10 cellular contexts compared by ENCODE assay signal in the genomic region with DNA sequence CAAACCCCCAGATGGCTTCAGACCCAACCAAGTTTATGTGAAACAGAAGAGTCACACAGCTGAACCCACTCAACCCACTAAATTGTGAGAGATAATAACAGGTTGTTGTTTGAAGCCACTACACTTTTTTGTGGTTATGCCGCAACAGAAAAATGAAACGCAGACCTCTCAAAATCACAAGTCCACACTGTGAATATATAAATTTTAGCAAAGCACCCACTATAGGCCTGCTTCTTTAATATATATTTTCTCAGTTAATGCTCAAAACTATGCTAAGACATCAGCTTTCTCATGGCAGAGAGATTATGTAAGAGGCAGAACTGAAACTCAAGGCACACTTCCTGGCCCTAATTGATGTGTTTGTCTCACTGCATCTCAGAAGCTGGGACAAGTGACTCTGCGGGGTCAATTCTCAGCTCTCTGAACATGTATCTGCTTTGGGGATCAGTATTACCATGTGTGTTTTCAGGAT.
DNase-seq lines count a peak whose midpoint lies in the region; ATAC-seq and TF ChIP-seq lines count a peak whose summit lies in the region.
"Had no signal": no experiment of that assay in that cellular context is flagged by ENCODE, and none has a peak within 500 bp of the region (broad histone marks: within the 10 kb centered on the region; RNA-seq: fewer than 3 reads in every experiment).

No MANE protein-coding gene starts in this region.

- no peaks in the 10 kb centered on the region for H3K9me3 ChIP-seq in Loucy (ENCODE audit: insufficient read depth, low read depth, low read length)
- H3K9me3 ChIP-seq: lower lobe of right lung had no signal

- H3F3A ChIP-seq in Loucy (ENCODE audit: low read depth) = no peaks in the 10 kb centered on the region

- H2AFZ ChIP-seq in Loucy (ENCODE audit: low read length) = peak overlapping the region; percentile 24

- H4K20me1 ChIP-seq in Loucy (ENCODE audit: insufficient read depth, low read length, poor library complexity, severe bottlenecking) = no peaks in the 10 kb centered on the region

- no peak overlapping the region for H3K4me2 ChIP-seq in Loucy (ENCODE audit: low read depth, low read length, poor library complexity, severe bottlenecking)

- TF ChIP-seq CTCF in Loucy (conservative IDR thresholded peaks at IDR 0.05; ENCODE audit: low read length) = no peak

- ATAC-seq in GM18520 (IDR thresholded peaks at IDR 0.05; ENCODE audit: unreplicated experiment) (peak; percentile 24), GM21717 (IDR thresholded peaks at IDR 0.05; ENCODE audit: unreplicated experiment) (peak; percentile 35)
- ATAC-seq: HCT116 had no signal

- no peak overlapping the region for H3K9ac ChIP-seq in Loucy (ENCODE audit: low read depth, low read length, poor library complexity, severe bottlenecking)

- H3K79me2 ChIP-seq in Loucy (ENCODE audit: insufficient read depth, low read length) = no peaks in the 10 kb centered on the region

- H3K4me3 ChIP-seq in Loucy (ENCODE audit: low read length, poor library complexity, severe bottlenecking) = no peak overlapping the region
- H3K4me3 ChIP-seq: lower lobe of right lung had no signal

- H3K27me3 ChIP-seq in Loucy (ENCODE audit: insufficient read depth, low read length, poor library complexity, severe bottlenecking) = no peaks in the 10 kb centered on the region

- DNase-seq in midbrain (lab: John Stamatoyannopoulos, UW) = peak; percentile 22
- no peak for DNase-seq in SHP77 treated with DMSO at 0.1 percent for 48 hours (lab: John Stamatoyannopoulos, UW)
- DNase-seq in COLO829 (ENCODE audit: low spot score) = no peak
- no peak for DNase-seq in NCI-H345 treated with DMSO at 0.1 percent for 48 hours (lab: John Stamatoyannopoulos, UW; ENCODE audit: unreplicated experiment)
- DNase-seq in NCI-H1694 treated with DMSO at 0.1 percent for 48 hours (lab: John Stamatoyannopoulos, UW) = no peak
- DNase-seq: lower lobe of right lung had no signal

- peaks cover 22% of the 10 kb centered on the region for H3K4me1 ChIP-seq in Loucy (ENCODE audit: insufficient read depth, low read length, poor library complexity, severe bottlenecking)

- no peaks in the 10 kb centered on the region for H3K9me2 ChIP-seq in Loucy (replicated peaks; ENCODE audit: low read depth, low read length)

- no peaks in the 10 kb centered on the region for H3K36me3 ChIP-seq in Loucy (ENCODE audit: insufficient read depth, low read length)
- H3K36me3 ChIP-seq: lower lobe of right lung had no signal
